1 cellular context compared by ENCODE assay signal in genomic region chr11:65121865-65122696, GRCh38.
TF ChIP-seq lines count a peak whose summit lies in the region.

Gene FAU, minus strand, starts transcription at chr11:65122134. Its CDS starts 321 bp downstream, at chr11:65121813.
Gene MRPL49, plus strand, starts transcription at chr11:65122321. Its CDS starts 26 bp downstream, at chr11:65122347.

TF ChIP-seq in HepG2, 621 proteins besides CTCF, POLR2A, EP300 and RAD21 (continued from another document and continues in another):
- TF ChIP-seq KIAA2018 (CRISPR knock-in tag; IDR thresholded peaks at IDR 0.05; ENCODE audit: borderline replicate concordance) (no peak), YEATS2 (CRISPR knock-in tag; IDR thresholded peaks at IDR 0.05; ENCODE audit: borderline replicate concordance) (peak; percentile 94), ZNF7 (CRISPR knock-in tag; IDR thresholded peaks at IDR 0.05) (no peak), ZNF530 (CRISPR knock-in tag; IDR thresholded peaks at IDR 0.05; ENCODE audit: low read depth) (no peak), ZNF670 (CRISPR knock-in tag; IDR thresholded peaks at IDR 0.05; ENCODE audit: borderline replicate concordance) (peak; percentile 85), ZNF781 (CRISPR knock-in tag; IDR thresholded peaks at IDR 0.05; ENCODE audit: borderline replicate concordance, not compliant biosample characterization) (peak; percentile 28), FOXC1 (CRISPR knock-in tag; IDR thresholded peaks at IDR 0.05; ENCODE audit: borderline replicate concordance) (no peak; the same call in 1 of the 2 replicates), ZMYM3 (CRISPR knock-in tag; IDR thresholded peaks at IDR 0.05) (no peak), ZNF318 (CRISPR knock-in tag; IDR thresholded peaks at IDR 0.05) (no peak; the same call in 1 of the 2 replicates), GTF2F1 (IDR thresholded peaks at IDR 0.05; ENCODE audit: low read length) (peak; percentile 35; the same call in 1 of the 2 replicates), TAF15 (IDR thresholded peaks at IDR 0.05; ENCODE audit: low read depth, low read length, poor library complexity, severe bottlenecking) (peak; percentile 44), HMGXB4 (CRISPR knock-in tag; IDR thresholded peaks at IDR 0.05; ENCODE audit: borderline replicate concordance in 1 of 2, low read depth in 1 of 2) (peak; percentile 84 to 87), WIZ (CRISPR knock-in tag; IDR thresholded peaks at IDR 0.05) (no peak), MLX (CRISPR knock-in tag; IDR thresholded peaks at IDR 0.05) (no peak), HMGXB3 (CRISPR knock-in tag; IDR thresholded peaks at IDR 0.05; ENCODE audit: borderline replicate concordance) (peak; percentile 60), RXRB (CRISPR knock-in tag; IDR thresholded peaks at IDR 0.05; ENCODE audit: borderline replicate concordance) (peak; percentile 44; the same call in 1 of the 2 replicates), GFI1 (CRISPR knock-in tag; IDR thresholded peaks at IDR 0.05; ENCODE audit: borderline replicate concordance) (no peak), ZBTB14 (CRISPR knock-in tag; IDR thresholded peaks at IDR 0.05) (peak; percentile 75), ZBTB3 (CRISPR knock-in tag; IDR thresholded peaks at IDR 0.05; ENCODE audit: borderline replicate concordance, low read depth) (peak; percentile 20; the same call in 1 of the 2 replicates), ZZZ3 (CRISPR knock-in tag; IDR thresholded peaks at IDR 0.05; ENCODE audit: borderline replicate concordance) (peak; percentile 88; the same call in 1 of the 2 replicates), FOXK1 (CRISPR knock-in tag; IDR thresholded peaks at IDR 0.05; ENCODE audit: borderline replicate concordance, low read depth) (peak; percentile 93), PRPF4 (IDR thresholded peaks at IDR 0.05; ENCODE audit: low read depth, low read length, poor library complexity, severe bottlenecking) (no peak), RAD51 (IDR thresholded peaks at IDR 0.05; ENCODE audit: borderline replicate concordance) (no peak), ZNF772 (CRISPR knock-in tag; IDR thresholded peaks at IDR 0.05) (peak; percentile 92), RBM22 (optimal IDR thresholded peaks at IDR 0.05; ENCODE audit: low read length) (no peak), HOXA3 (CRISPR knock-in tag; IDR thresholded peaks at IDR 0.05) (peak; percentile 99)
